In the genomic region with DNA sequence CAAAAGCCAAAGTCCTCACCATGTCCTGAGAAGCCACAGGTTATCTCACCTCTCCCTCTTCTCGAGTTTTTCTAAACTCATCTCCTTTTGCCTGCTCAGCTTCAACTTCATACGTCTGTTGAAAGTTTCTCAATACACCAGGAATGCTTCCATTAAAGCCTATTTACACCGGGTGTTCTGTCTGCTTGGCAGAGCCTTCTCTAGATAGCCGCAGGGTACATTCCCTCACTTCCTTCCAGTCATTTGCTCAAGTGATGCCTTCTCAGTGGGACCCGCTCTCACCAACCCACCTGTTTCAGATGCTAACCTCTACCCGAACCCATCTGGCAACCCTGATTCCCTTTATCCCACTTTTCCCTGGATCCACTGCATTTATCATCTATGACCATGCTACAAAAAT, we compare ENCODE assay signal across 21 cellular contexts.
DNase-seq lines count a peak whose midpoint lies in the region; ATAC-seq, FAIRE-seq and TF ChIP-seq lines count a peak whose summit lies in the region.
"Had no signal": no experiment of that assay in that cellular context is flagged by ENCODE, and none has a peak within 500 bp of the region (broad histone marks: within the 10 kb centered on the region; RNA-seq: fewer than 3 reads in every experiment).

No MANE protein-coding gene starts in this region.

- H2BK20ac ChIP-seq in H1 (ENCODE audit: low read length), result 0 out of 2 replicates have a peak overlapping the region, but pooled peaks have one; percentile 87

- no peaks in the 10 kb centered on the region for H4K20me1 ChIP-seq in H1 (replicated peaks in 1 of 2; ENCODE audit: control insufficient read depth in 1 of 2, insufficient read depth in 2 of 2, low read length in 2 of 2)

- TF ChIP-seq POLR2A in H1 (IDR thresholded peaks at IDR 0.05; ENCODE audit: control extremely low read depth in 1 of 2, low read depth in 2 of 2, low read length in 2 of 2) (no peak), esophagus muscularis mucosa (IDR thresholded peaks at IDR 0.05; ENCODE audit: low read depth) (no peak)

- ATAC-seq in GM21367 (IDR thresholded peaks at IDR 0.05; ENCODE audit: unreplicated experiment) (no peak), GM21619 (IDR thresholded peaks at IDR 0.05; ENCODE audit: unreplicated experiment) (no peak)

- H3K18ac ChIP-seq in H1 (ENCODE audit: extremely low read depth, low read length), result peak overlapping the region; percentile 60; the same call in 1 of the 2 replicates
- H3K18ac ChIP-seq in trophoblast cell (ENCODE audit: low read length), result no peak overlapping the region

- H3K4me1 ChIP-seq in H1 (replicated peaks in 1 of 4; ENCODE audit: control insufficient read depth in 3 of 4, insufficient read depth in 4 of 4, low read length in 3 of 4), result peaks cover 1 to 14% (median 10%) of the 10 kb centered on the region in 4 experiments
- H3K4me1 ChIP-seq in trophoblast cell (ENCODE audit: control insufficient read depth in 1 of 2, insufficient read depth in 2 of 2, low read length in 2 of 2), result peaks cover 5 to 7% of the 10 kb centered on the region in 2 experiments
- no peaks in the 10 kb centered on the region for H3K4me1 ChIP-seq in esophagus muscularis mucosa
- H3K4me1 ChIP-seq: BE2C had no signal

- no peak for TF ChIP-seq EP300 in H1 (IDR thresholded peaks at IDR 0.05; ENCODE audit: borderline replicate concordance in 1 of 2, low read depth in 2 of 2, low read length in 2 of 2)
- TF ChIP-seq EP300 in esophagus muscularis mucosa (IDR thresholded peaks at IDR 0.05), result no peak

- H2AFZ ChIP-seq in H1 (ENCODE audit: low read length) (0 out of 2 replicates have a peak overlapping the region, but pooled peaks have one; percentile 62), trophoblast cell (ENCODE audit: insufficient read depth, low read length, poor library complexity) (no peak overlapping the region)

- H2BK120ac ChIP-seq in H1 (replicated peaks; ENCODE audit: low read depth, low read length) (peak overlapping the region; percentile 57), trophoblast cell (ENCODE audit: insufficient read depth, low read length, poor library complexity) (no peak overlapping the region)

- H3K4me3 ChIP-seq in H1 (ENCODE audit: extremely low read depth in 1 of 4, insufficient read depth in 2 of 4, low read depth in 3 of 4, low read length in 4 of 4) (no peak overlapping the region), trophoblast cell (ENCODE audit: low read depth, low read length) (no peak overlapping the region), esophagus muscularis mucosa (no peak overlapping the region)

- no peaks in the 10 kb centered on the region for H3K9me3 ChIP-seq in H1 (ENCODE audit: insufficient read depth in 2 of 2, low read depth in 1 of 2, low read length in 1 of 2)
- no peaks in the 10 kb centered on the region for H3K9me3 ChIP-seq in trophoblast cell (ENCODE audit: insufficient read depth, low read depth, low read length)
- no peaks in the 10 kb centered on the region for H3K9me3 ChIP-seq in esophagus muscularis mucosa
- H3K9me3 ChIP-seq: BE2C had no signal

- no peaks in the 10 kb centered on the region for H3K79me1 ChIP-seq in H1 (ENCODE audit: low read depth, low read length)
- peaks cover 10% of the 10 kb centered on the region for H3K79me1 ChIP-seq in trophoblast cell (ENCODE audit: low read length)

- no peak overlapping the region for H4K8ac ChIP-seq in H1 (ENCODE audit: extremely low read depth, insufficient read depth, low read length)
- no peak overlapping the region for H4K8ac ChIP-seq in trophoblast cell (ENCODE audit: low read depth, low read length)

- no peak overlapping the region; the same call in 1 of the 2 replicates for H2BK5ac ChIP-seq in H1 (ENCODE audit: low read depth, low read length)
- H2BK5ac ChIP-seq in trophoblast cell (ENCODE audit: low read depth, low read length, poor library complexity), result no peak overlapping the region

- H2BK12ac ChIP-seq in H1 (ENCODE audit: low read depth, low read length), result peak overlapping the region; percentile 75; the same call in 1 of the 2 replicates
- H2BK12ac ChIP-seq in trophoblast cell (ENCODE audit: low read length), result no peak overlapping the region

- FAIRE-seq in H1 (lab: Jason Lieb, UNC), result no peak
- FAIRE-seq: A204.1, GM19239 had no signal

- H3K23ac ChIP-seq in H1 (ENCODE audit: insufficient read length), result no peak overlapping the region
- H3K23ac ChIP-seq in trophoblast cell (ENCODE audit: low read length), result no peak overlapping the region

- H4K91ac ChIP-seq in H1 (replicated peaks; ENCODE audit: insufficient read length, low read length) (no peak overlapping the region), trophoblast cell (ENCODE audit: low read depth, low read length) (no peak overlapping the region)

- no peaks in the 10 kb centered on the region for H3K36me3 ChIP-seq in H1 (ENCODE audit: control insufficient read depth in 2 of 4, insufficient read depth in 4 of 4, low read length in 3 of 4)
- H3K36me3 ChIP-seq in trophoblast cell (ENCODE audit: control insufficient read depth in 1 of 2, insufficient read depth in 2 of 2, low read length in 2 of 2), result no peaks in the 10 kb centered on the region
- H3K36me3 ChIP-seq in esophagus muscularis mucosa, result no peaks in the 10 kb centered on the region
- H3K36me3 ChIP-seq: BE2C had no signal

- DNase-seq in M059J (ENCODE audit: low read depth), result peak; percentile 13
- DNase-seq in H1 (ENCODE audit: low read depth in 1 of 2, low spot score in 2 of 2), result no peak
- peak; percentile 77 for DNase-seq in islet precursor cell
- peak in 1 of 2 donors; percentile 43 for DNase-seq in trophoblast cell
- no peak for DNase-seq in esophagus muscularis mucosa (ENCODE audit: extremely low spot score)
- DNase-seq: ACHN; BE2C; C1 segment of cervical spinal cord; CD4-positive, CD25-positive, alpha-beta regulatory T cell; CD8-positive, alpha-beta memory T cell; COR-L47; DMS 273 treated with DMSO at 0.1 percent for 48 hours; DMS53; GF-D8; GOT3; H9 had no signal

- WGBS in H1 (ENCODE audit: extremely low coverage in 1 of 2, insufficient coverage in 1 of 2, insufficient read length in 1 of 2, insufficient replicate concordance in 2 of 2, low coverage in 1 of 2, low lambda C conversion rate in 2 of 2, missing lambda C conversion rate in 1 of 2), 2 experiments, result 91% methylated on average over 6 of the region's 6 CpGs; no CpG with 5 or more reads in 1 of the 2 experiments
- WGBS in trophoblast cell (ENCODE audit: extremely low coverage, insufficient coverage, insufficient read length), result no CpG with 5 or more reads among the region's 6 CpGs
- 93% methylated on average over 6 of the region's 6 CpGs for WGBS in esophagus muscularis mucosa

- no peak overlapping the region for H3K9ac ChIP-seq in H1 (replicated peaks in 1 of 4; ENCODE audit: extremely low read depth in 1 of 4, low read depth in 3 of 4, low read length in 3 of 4)
- no peak overlapping the region for H3K9ac ChIP-seq in trophoblast cell (ENCODE audit: low read length)

- CTCF ChIA-PET in H1 (lab: Charles Lee; ENCODE audit: partially characterized antibody), result no interaction called here

- no peak overlapping the region for H4K12ac ChIP-seq in trophoblast cell (ENCODE audit: low read depth, low read length)

- H3K4ac ChIP-seq in H1 (replicated peaks; ENCODE audit: insufficient read length, low read depth, low read length) (no peak overlapping the region), trophoblast cell (ENCODE audit: low read depth, low read length) (no peak overlapping the region)

- H4K5ac ChIP-seq in H1 (ENCODE audit: insufficient read length, low read depth, low read length), result no peak overlapping the region

- TF ChIP-seq RAD21 in H1 (IDR thresholded peaks at IDR 0.05 in 1 of 2, conservative IDR thresholded peaks at IDR 0.05 in 1 of 2; ENCODE audit: low read depth in 2 of 2, low read length in 2 of 2), result no peak

- H3K4me2 ChIP-seq in H1 (ENCODE audit: insufficient read depth in 1 of 2, low read depth in 2 of 2, low read length in 2 of 2) (no peak overlapping the region), trophoblast cell (ENCODE audit: low read length) (peak overlapping the region; percentile 8)

- H3K27me3 ChIP-seq in H1 (replicated peaks in 1 of 4; ENCODE audit: control insufficient read depth in 3 of 4, extremely low read depth in 1 of 4, insufficient read depth in 3 of 4, low read length in 3 of 4) (no peaks in the 10 kb centered on the region), trophoblast cell (ENCODE audit: insufficient read depth, low read length) (no peaks in the 10 kb centered on the region), esophagus muscularis mucosa (no peaks in the 10 kb centered on the region)
- H3K27me3 ChIP-seq: BE2C had no signal

- H2AK5ac ChIP-seq in H1 (ENCODE audit: low read depth, low read length) (no peak overlapping the region; the same call in 1 of the 2 replicates), trophoblast cell (ENCODE audit: low read length) (no peak overlapping the region)

- H3K56ac ChIP-seq in H1 (replicated peaks; ENCODE audit: insufficient read length, low read depth, low read length), result no peak overlapping the region

- peak overlapping the region; percentile 36; the same call in 1 of the 2 replicates for H2BK15ac ChIP-seq in H1 (ENCODE audit: low read length)

- no peaks in the 10 kb centered on the region for H3K79me2 ChIP-seq in H1 (ENCODE audit: control insufficient read depth in 1 of 2, insufficient read depth in 2 of 2, low read length in 2 of 2)
- peaks cover 2% of the 10 kb centered on the region for H3K79me2 ChIP-seq in trophoblast cell (ENCODE audit: control insufficient read depth, insufficient read depth, low read length, poor library complexity)

- H3K14ac ChIP-seq in H1 (ENCODE audit: insufficient read length) (no peak overlapping the region), trophoblast cell (ENCODE audit: low read length) (no peak overlapping the region)

- POLR2A ChIA-PET in H1 (lab: Charles Lee; ENCODE audit: partially characterized antibody), result no interaction called here

- H3K27ac ChIP-seq in H1 (ENCODE audit: low read depth, low read length) (no peak overlapping the region), trophoblast cell (ENCODE audit: low read depth, low read length) (peak overlapping the region; percentile 74), esophagus muscularis mucosa (replicated peaks in 1 of 4) (no peak overlapping the region)
- H3K27ac ChIP-seq: HL-60 had no signal

- H3K23me2 ChIP-seq in H1 (ENCODE audit: low read depth, low read length), result no peaks in the 10 kb centered on the region; the same call in 1 of the 2 replicates

- intact Hi-C loops in esophagus muscularis mucosa (cut with DNase I), result loop anchor here (10.0 kb wide), 1 partner anchor 211 kb away; no protein-coding TSS in a partner anchor

- TF ChIP-seq CTCF in H1 (IDR thresholded peaks at IDR 0.05; ENCODE audit: control extremely low read depth in 1 of 3, insufficient read depth in 1 of 3, low read depth in 1 of 3, low read length in 3 of 3), result no peak
- no peak for TF ChIP-seq CTCF in esophagus muscularis mucosa (IDR thresholded peaks at IDR 0.05)

TF ChIP-seq in H1, 55 proteins besides CTCF, POLR2A, EP300 and RAD21 (continues in another document):
- TF ChIP-seq CEBPB (IDR thresholded peaks at IDR 0.05; ENCODE audit: low read depth, low read length) (no peak), EZH2 (IDR thresholded peaks at IDR 0.05; ENCODE audit: low read depth, low read length, severe bottlenecking) (no peak), TEAD4 (IDR thresholded peaks at IDR 0.05; ENCODE audit: low read depth, low read length) (no peak)

Comparison
In these comparisons a context has a peak if more than half of its experiments do, and no peak if none do; other contexts are left out.
1. DNase-seq: peak in M059J (single experiment) and islet precursor cell (single experiment); none in H1 (0 of 2) and esophagus muscularis mucosa (single experiment).